ENCODE assay signal across 13 cellular contexts in the genomic region with DNA sequence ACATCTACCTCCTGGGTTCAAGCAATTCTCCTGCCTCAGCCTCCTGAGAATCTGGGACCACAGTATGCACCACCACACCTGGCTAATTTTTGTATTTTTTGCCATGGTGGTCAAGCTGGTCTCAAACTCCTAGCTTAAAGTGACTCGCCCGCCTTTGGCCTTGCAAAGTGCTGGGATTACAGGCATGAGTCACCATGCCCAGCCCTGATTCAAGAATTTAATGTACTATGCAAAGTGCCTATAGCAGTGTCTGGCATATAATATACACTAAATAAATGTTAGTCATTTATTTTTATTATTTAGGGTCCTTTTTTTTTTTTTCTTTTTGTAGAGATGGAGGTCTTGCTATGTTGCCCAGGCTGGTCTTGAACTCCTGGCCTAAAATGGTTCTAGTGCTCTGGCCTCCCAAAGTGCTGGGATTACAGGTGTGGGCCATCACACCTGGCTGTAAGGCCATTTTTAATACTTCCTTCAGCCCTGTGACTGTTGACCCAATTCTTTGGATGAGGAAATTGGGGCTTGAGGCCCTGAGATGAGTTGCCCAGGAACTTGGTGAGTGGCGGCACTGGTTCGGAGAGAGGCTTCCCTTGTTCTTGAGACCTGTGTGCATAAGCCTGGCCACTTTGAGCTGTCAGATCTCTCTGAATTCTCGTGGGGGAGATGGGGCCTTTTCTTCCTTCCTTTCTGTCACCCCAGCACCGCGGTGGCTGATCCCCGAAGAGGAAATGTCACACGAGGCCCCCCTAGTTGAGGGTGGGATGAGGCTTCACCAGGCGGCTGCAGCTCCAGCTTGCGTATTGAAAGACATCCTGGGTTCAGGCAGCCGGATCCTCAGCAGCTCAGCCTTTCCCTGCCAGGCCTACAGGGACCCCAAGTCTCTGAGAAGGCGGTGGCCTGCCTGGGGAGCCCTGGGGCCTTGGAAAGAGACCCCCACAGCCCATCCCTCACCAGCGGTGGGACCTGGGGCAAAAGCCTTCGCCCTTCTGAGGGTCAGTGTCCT. TPM values are rescaled to one million over a fixed set of nuclear protein-coding genes. Genes with fewer than 3 reads are reported as not detected.
DNase-seq lines count a peak whose midpoint lies in the region; ATAC-seq and TF ChIP-seq lines count a peak whose summit lies in the region.
"Had no signal": no experiment of that assay in that cellular context is flagged by ENCODE, and none has a peak within 500 bp of the region (broad histone marks: within the 10 kb centered on the region; RNA-seq: fewer than 3 reads in every experiment).

No MANE protein-coding gene starts in this region.

- no peaks in the 10 kb centered on the region for H3K9me2 ChIP-seq in PC-9 (ENCODE audit: insufficient read depth)

- intact Hi-C loops in PC-9 (cut with micrococcal nuclease; ENCODE audit: unreplicated experiment) = no loop called here

- H3K27ac ChIP-seq in PC-9 = no peak overlapping the region

- H3K9me3 ChIP-seq in PC-9 (ENCODE audit: insufficient read depth, low read depth) = no peaks in the 10 kb centered on the region

- no peaks in the 10 kb centered on the region for H4K20me1 ChIP-seq in PC-9 (ENCODE audit: insufficient read depth)

- H3K36me3 Mint-ChIP-seq in activated T-cell treated with anti-CD3 and anti-CD28 coated beads, Interleukin-2, amount 50 U/mL, for 4 hours (ENCODE audit: insufficient read depth) = no peaks in the 10 kb centered on the region
- H3K36me3 Mint-ChIP-seq in stimulated activated naive CD8-positive, alpha-beta T cell treated with anti-CD3 and anti-CD28 coated beads, Interleukin-15, Interleukin-2, amounts not matched to agents 100 ng/mL and 50 ng/mL, for 24 hours (ENCODE audit: low read depth) = no peaks in the 10 kb centered on the region
- H3K36me3 Mint-ChIP-seq: natural killer cell treated with Interleukin-12 subunit alpha and Interleukin-12 subunit beta and Interleukin-15 and Interleukin-18, amount 100 ng/mL, for 72 hours; WTC11 had no signal

- CTCF ChIA-PET in PC-9 (lab: Charles Lee) = interaction anchor here (0.6 kb wide), 1 partner anchor 1011 kb away, joined by 3 read pairs; no protein-coding TSS in a partner anchor

- H3K4me3 ChIP-seq in PC-9 = no peak overlapping the region

- ATAC-seq in activated T-cell treated with anti-CD3 and anti-CD28 coated beads, Interleukin-2, amount 50 U/mL, for 4 hours = no peak
- peak; percentile 66 for ATAC-seq in esophagus mucosa
- ATAC-seq in HG03135 (IDR thresholded peaks at IDR 0.05; ENCODE audit: unreplicated experiment) = no peak
- ATAC-seq: natural killer cell treated with Interleukin-12 subunit alpha and Interleukin-12 subunit beta and Interleukin-15 and Interleukin-18, amount 100 ng/mL, for 72 hours; WTC11 had no signal

- H3K4me2 ChIP-seq in PC-9 = peak overlapping the region; percentile 21

- no peaks in the 10 kb centered on the region for H3K36me3 ChIP-seq in PC-9 (ENCODE audit: low read depth)

- no peak overlapping the region for H2AFZ ChIP-seq in PC-9

- peak overlapping the region; percentile 81 for H3K27ac Mint-ChIP-seq in stimulated activated naive CD8-positive, alpha-beta T cell treated with anti-CD3 and anti-CD28 coated beads, Interleukin-15, Interleukin-2, amounts not matched to agents 100 ng/mL and 50 ng/mL, for 24 hours
- H3K27ac Mint-ChIP-seq: HFFc6; natural killer cell treated with Interleukin-12 subunit alpha and Interleukin-12 subunit beta and Interleukin-15 and Interleukin-18, amount 100 ng/mL, for 72 hours; WTC11 had no signal

- peaks cover 13% of the 10 kb centered on the region for H3K4me1 ChIP-seq in PC-9 (replicated peaks; ENCODE audit: insufficient read depth)

- H3K9me3 Mint-ChIP-seq in activated T-cell treated with anti-CD3 and anti-CD28 coated beads, Interleukin-2, amount 50 U/mL, for 4 hours = no peaks in the 10 kb centered on the region
- H3K9me3 Mint-ChIP-seq in stimulated activated naive CD8-positive, alpha-beta T cell treated with anti-CD3 and anti-CD28 coated beads, Interleukin-15, Interleukin-2, amounts not matched to agents 100 ng/mL and 50 ng/mL, for 24 hours = no peaks in the 10 kb centered on the region
- H3K9me3 Mint-ChIP-seq: HFFc6; natural killer cell treated with Interleukin-12 subunit alpha and Interleukin-12 subunit beta and Interleukin-15 and Interleukin-18, amount 100 ng/mL, for 72 hours; WTC11 had no signal

- peak; percentile 37 for DNase-seq in activated T-cell treated with anti-CD3 and anti-CD28 coated beads, Interleukin-2, amount 50 U/mL, for 1 hour
- no peak for DNase-seq in activated T-cell treated with anti-CD3 and anti-CD28 coated beads, Interleukin-2, amount 50 U/mL, for 4 hours
- DNase-seq in PC-9 (peak; percentile 20 to 47), Ammon's horn (ENCODE audit: low spot score) (no peak), NCI-H2029 (lab: John Stamatoyannopoulos, UW) (no peak)
- DNase-seq: HFFc6, NCI-H1694, NCI-H82 had no signal

- H3K27me3 ChIP-seq in PC-9 (ENCODE audit: insufficient read depth, low read depth) = no peaks in the 10 kb centered on the region

- no peak overlapping the region for H3K4me3 Mint-ChIP-seq in activated T-cell treated with anti-CD3 and anti-CD28 coated beads, Interleukin-2, amount 50 U/mL, for 4 hours
- H3K4me3 Mint-ChIP-seq in stimulated activated naive CD8-positive, alpha-beta T cell treated with anti-CD3 and anti-CD28 coated beads, Interleukin-15, Interleukin-2, amounts not matched to agents 100 ng/mL and 50 ng/mL, for 24 hours = peak overlapping the region; percentile 32
- H3K4me3 Mint-ChIP-seq: HFFc6; natural killer cell treated with Interleukin-12 subunit alpha and Interleukin-12 subunit beta and Interleukin-15 and Interleukin-18, amount 100 ng/mL, for 72 hours; WTC11 had no signal

- H3K4me1 Mint-ChIP-seq in activated T-cell treated with anti-CD3 and anti-CD28 coated beads, Interleukin-2, amount 50 U/mL, for 4 hours (ENCODE audit: low read depth) = peaks cover 64% of the 10 kb centered on the region
- peaks cover 87% of the 10 kb centered on the region for H3K4me1 Mint-ChIP-seq in stimulated activated naive CD8-positive, alpha-beta T cell treated with anti-CD3 and anti-CD28 coated beads, Interleukin-15, Interleukin-2, amounts not matched to agents 100 ng/mL and 50 ng/mL, for 24 hours (ENCODE audit: low read depth)

- H3F3A ChIP-seq in PC-9 (ENCODE audit: insufficient read depth, low read depth) = no peaks in the 10 kb centered on the region

- TF ChIP-seq CTCF in PC-9 (conservative IDR thresholded peaks at IDR 0.05) = no peak

- BruUV-seq in PC-9 (replicated peaks; lab: Mats Ljungman, UMichigan) = no TSS peak

- POLR2A ChIA-PET in PC-9 (lab: Charles Lee; ENCODE audit: unreplicated experiment) = no interaction called here

- H3K27me3 Mint-ChIP-seq in activated T-cell treated with anti-CD3 and anti-CD28 coated beads, Interleukin-2, amount 50 U/mL, for 4 hours (ENCODE audit: low read depth) = no peaks in the 10 kb centered on the region
- no peaks in the 10 kb centered on the region for H3K27me3 Mint-ChIP-seq in stimulated activated naive CD8-positive, alpha-beta T cell treated with anti-CD3 and anti-CD28 coated beads, Interleukin-15, Interleukin-2, amounts not matched to agents 100 ng/mL and 50 ng/mL, for 24 hours

- H3K79me2 ChIP-seq in PC-9 (ENCODE audit: low read depth) = no peaks in the 10 kb centered on the region

RNA-seq across cellular contexts. Expression of gene LAT, which starts 38.7 kb away (rescaled TPM):
- 100 to 1,000 TPM; 241 to 262 (median 259) TPM for total RNA-seq in activated T-cell treated with anti-CD3 and anti-CD28 coated beads, Interleukin-2, amount 50 U/mL, for 4 hours
- total RNA-seq in PC-9 (2021) = 12.4 and 13.0 TPM in 2 replicates
- total RNA-seq in esophagus mucosa = 3.5 TPM

RNA-seq across cellular contexts. Expression of gene SPNS1, which starts 49.0 kb away (rescaled TPM):
- 10 to 100 TPM; 33.5 to 42.7 (median 36.5) TPM for total RNA-seq in activated T-cell treated with anti-CD3 and anti-CD28 coated beads, Interleukin-2, amount 50 U/mL, for 4 hours
- total RNA-seq in PC-9 (2021) (72.0 and 96.2 TPM in 2 replicates), esophagus mucosa (22.5 TPM)

Comparison
In these comparisons a context has a peak if more than half of its experiments do, and no peak if none do; other contexts are left out.
1. DNase-seq: peak in activated T-cell treated with anti-CD3 and anti-CD28 coated beads, Interleukin-2, amount 50 U/mL, for 1 hour (single experiment) and PC-9 (2 of 2); none in activated T-cell treated with anti-CD3 and anti-CD28 coated beads, Interleukin-2, amount 50 U/mL, for 4 hours (single experiment), Ammon's horn (single experiment) and NCI-H2029 (single experiment).
2. RNA of gene LAT, which starts 38.7 kb away (total RNA-seq): 241 to 262 TPM in activated T-cell treated with anti-CD3 and anti-CD28 coated beads, Interleukin-2, amount 50 U/mL, for 4 hours; 12.4 to 13.0 TPM in PC-9 and 3.5 TPM in esophagus mucosa (single experiment); every median in the first group is over 10 times any median in the second.